25 cellular contexts compared by ENCODE assay signal in genomic region chr5:24643880-24644279, GRCh38. TPM values are rescaled to one million over a fixed set of nuclear protein-coding genes. Genes with fewer than 3 reads are reported as not detected.
DNase-seq lines count a peak whose midpoint lies in the region; ATAC-seq, FAIRE-seq and TF ChIP-seq lines count a peak whose summit lies in the region.
"Had no signal": no experiment of that assay in that cellular context is flagged by ENCODE, and none has a peak within 500 bp of the region (broad histone marks: within the 10 kb centered on the region; RNA-seq: fewer than 3 reads in every experiment).

No MANE protein-coding gene starts in this region.

- H3K36me3 Mint-ChIP-seq in mesothelial cell of epicardium (no peaks in the 10 kb centered on the region), type B pancreatic cell (no peaks in the 10 kb centered on the region)
- H3K36me3 Mint-ChIP-seq: activated CD8-positive, alpha-beta memory T cell treated with anti-CD3 and anti-CD28 coated beads, Interleukin-2, amount 10 ng/mL, durations not matched to agents 7 days and 5 days; activated naive CD8-positive, alpha-beta T cell treated with anti-CD3 and anti-CD28 coated beads for 36 hours; IgD-negative memory B cell; natural killer cell had no signal

- in situ Hi-C loops in ACHN (cut with HindIII; ENCODE audit: low pct_ligation_motif_present, low pct_unique_long_range_greater_than_20kb, low sequenced_read_pairs), result no loop called here

- intact Hi-C loops in Right ventricle myocardium inferior (cut with DNase I), result no loop called here
- intact Hi-C loops in uterus (cut with DNase I; ENCODE audit: low total_unique reads), result no loop called here

- no peak for TF ChIP-seq POLR2A in uterus (IDR thresholded peaks at IDR 0.05)

- H3K9me3 ChIP-seq in uterus, result no peaks in the 10 kb centered on the region
- H3K9me3 ChIP-seq: prostate gland, vagina had no signal

- peak overlapping the region; percentile 92 for H3K4me3 Mint-ChIP-seq in mesothelial cell of epicardium
- peak overlapping the region; percentile 79 for H3K4me3 Mint-ChIP-seq in type B pancreatic cell
- H3K4me3 Mint-ChIP-seq: activated CD4-positive, alpha-beta T cell treated with anti-CD3 and anti-CD28 coated beads, Interleukin-2, amount 10 ng/mL, durations not matched to agents 24 days and 14 days; activated CD8-positive, alpha-beta memory T cell treated with anti-CD3 and anti-CD28 coated beads, Interleukin-2, amount 10 ng/mL, durations not matched to agents 7 days and 5 days; activated naive CD8-positive, alpha-beta T cell treated with anti-CD3 and anti-CD28 coated beads for 36 hours; activated T-helper 17 cell treated with anti-CD3 and anti-CD28 coated beads, Interleukin-2, amount 50 U/mL, for 72 hours; effector memory CD8-positive, alpha-beta T cell; IgD-negative memory B cell; natural killer cell had no signal

- H3K27me3 Mint-ChIP-seq in mesothelial cell of epicardium (ENCODE audit: low read depth) (no peaks in the 10 kb centered on the region), type B pancreatic cell (no peaks in the 10 kb centered on the region)
- H3K27me3 Mint-ChIP-seq: activated CD4-positive, alpha-beta T cell treated with anti-CD3 and anti-CD28 coated beads, Interleukin-2, amount 10 ng/mL, durations not matched to agents 24 days and 14 days; activated CD8-positive, alpha-beta memory T cell treated with anti-CD3 and anti-CD28 coated beads, Interleukin-2, amount 10 ng/mL, durations not matched to agents 7 days and 5 days; activated T-helper 17 cell treated with anti-CD3 and anti-CD28 coated beads, Interleukin-2, amount 50 U/mL, for 72 hours; effector memory CD8-positive, alpha-beta T cell; IgD-negative memory B cell had no signal

- peak overlapping the region; percentile 62 for H3K27ac ChIP-seq in cingulate gyrus (ENCODE audit: low read depth, low read length)
- H3K27ac ChIP-seq in uterus, result no peak overlapping the region
- H3K27ac ChIP-seq: prostate gland, vagina had no signal

- no peaks in the 10 kb centered on the region for H3K4me1 ChIP-seq in uterus
- H3K4me1 ChIP-seq: prostate gland, vagina had no signal

- H3K27ac Mint-ChIP-seq in mesothelial cell of epicardium (peak overlapping the region; percentile 85), type B pancreatic cell (no peak overlapping the region)
- H3K27ac Mint-ChIP-seq: activated CD4-positive, alpha-beta T cell treated with anti-CD3 and anti-CD28 coated beads, Interleukin-2, amount 10 ng/mL, durations not matched to agents 24 days and 14 days; activated CD8-positive, alpha-beta memory T cell treated with anti-CD3 and anti-CD28 coated beads, Interleukin-2, amount 10 ng/mL, durations not matched to agents 7 days and 5 days; activated naive CD8-positive, alpha-beta T cell treated with anti-CD3 and anti-CD28 coated beads for 36 hours; activated T-helper 17 cell treated with anti-CD3 and anti-CD28 coated beads, Interleukin-2, amount 50 U/mL, for 72 hours; effector memory CD8-positive, alpha-beta T cell; IgD-negative memory B cell; natural killer cell had no signal

- FAIRE-seq in HTR-8/SVneo (lab: Jason Lieb, UNC), result peak; percentile 67
- FAIRE-seq: colon had no signal

- no peak overlapping the region for H3K4me3 ChIP-seq in uterus
- H3K4me3 ChIP-seq: vagina had no signal

- TF ChIP-seq CTCF in mesothelial cell of epicardium (IDR thresholded peaks at IDR 0.05; ENCODE audit: unreplicated experiment) (no peak), type B pancreatic cell (conservative IDR thresholded peaks at IDR 0.05) (no peak), uterus (IDR thresholded peaks at IDR 0.05) (no peak)

- H3K27me3 ChIP-seq in uterus, result no peaks in the 10 kb centered on the region
- H3K27me3 ChIP-seq: vagina had no signal

- DNase-seq in HTR-8/SVneo (ENCODE audit: insufficient read length, low spot score) (no peak), mesothelial cell of epicardium (ENCODE audit: low spot score in 2 of 2, unreplicated experiment in 2 of 2) (no peak), type B pancreatic cell (ENCODE audit: extremely low spot score, unreplicated experiment) (no peak), Right ventricle myocardium inferior (ENCODE audit: missing footprints) (no peak), uterus (no peak), ACHN (no peak)
- DNase-seq: activated CD4-positive, alpha-beta T cell treated with anti-CD3 and anti-CD28 coated beads, Interleukin-2, amount 10 ng/mL, durations not matched to agents 24 days and 14 days; activated CD8-positive, alpha-beta memory T cell treated with anti-CD3 and anti-CD28 coated beads, Interleukin-2, amount 10 ng/mL, durations not matched to agents 7 days and 5 days; activated naive CD8-positive, alpha-beta T cell treated with anti-CD3 and anti-CD28 coated beads for 36 hours; AML-193; DMS79; effector memory CD8-positive, alpha-beta T cell; left colon; midbrain; MM.1S; natural killer cell; NCI-H1417 treated with DMSO at 0.1 percent for 48 hours; NCI-H510A treated with DMSO at 0.1 percent for 48 hours; T-helper 2 cell had no signal

- no peaks in the 10 kb centered on the region for H3K36me3 ChIP-seq in uterus
- H3K36me3 ChIP-seq: prostate gland, vagina had no signal

- H3K4me1 Mint-ChIP-seq in mesothelial cell of epicardium (peaks cover 55% of the 10 kb centered on the region), type B pancreatic cell (ENCODE audit: unreplicated experiment) (peaks cover 36% of the 10 kb centered on the region)
- H3K4me1 Mint-ChIP-seq: activated CD4-positive, alpha-beta T cell treated with anti-CD3 and anti-CD28 coated beads, Interleukin-2, amount 10 ng/mL, durations not matched to agents 24 days and 14 days; activated CD8-positive, alpha-beta memory T cell treated with anti-CD3 and anti-CD28 coated beads, Interleukin-2, amount 10 ng/mL, durations not matched to agents 7 days and 5 days; activated naive CD8-positive, alpha-beta T cell treated with anti-CD3 and anti-CD28 coated beads for 36 hours; activated T-helper 17 cell treated with anti-CD3 and anti-CD28 coated beads, Interleukin-2, amount 50 U/mL, for 72 hours; IgD-negative memory B cell; natural killer cell had no signal

- no peak for ATAC-seq in Right ventricle myocardium inferior
- ATAC-seq: activated CD8-positive, alpha-beta memory T cell treated with anti-CD3 and anti-CD28 coated beads, Interleukin-2, amount 10 ng/mL, durations not matched to agents 7 days and 5 days; activated T-helper 17 cell treated with anti-CD3 and anti-CD28 coated beads, Interleukin-2, amount 50 U/mL, for 72 hours; effector memory CD8-positive, alpha-beta T cell; left colon; natural killer cell had no signal

- H3K9me3 Mint-ChIP-seq in mesothelial cell of epicardium (no peaks in the 10 kb centered on the region), type B pancreatic cell (no peaks in the 10 kb centered on the region)
- H3K9me3 Mint-ChIP-seq: activated CD4-positive, alpha-beta T cell treated with anti-CD3 and anti-CD28 coated beads, Interleukin-2, amount 10 ng/mL, durations not matched to agents 24 days and 14 days; activated naive CD8-positive, alpha-beta T cell treated with anti-CD3 and anti-CD28 coated beads for 36 hours; IgD-negative memory B cell had no signal

RNA-seq across cellular contexts. Expression of gene CDH10, which starts 0.9 kb away (rescaled TPM):
- total RNA-seq in mesothelial cell of epicardium (24.3 to 26.0 TPM (median 25.4 TPM) in 3 replicates), type B pancreatic cell (ENCODE audit: low replicate concordance) (5.5 and 14.2 TPM in 2 replicates), Right ventricle myocardium inferior (0.11 TPM), uterus (10 to 100 TPM in 1 of 4 donors, not detected in 3; 12.0 TPM)
- total RNA-seq: activated CD4-positive, alpha-beta T cell treated with anti-CD3 and anti-CD28 coated beads, Interleukin-2, amount 10 ng/mL, durations not matched to agents 24 days and 14 days; activated CD8-positive, alpha-beta memory T cell treated with anti-CD3 and anti-CD28 coated beads, Interleukin-2, amount 10 ng/mL, durations not matched to agents 7 days and 5 days; activated naive CD8-positive, alpha-beta T cell treated with anti-CD3 and anti-CD28 coated beads for 36 hours; activated T-helper 17 cell treated with anti-CD3 and anti-CD28 coated beads, Interleukin-2, amount 50 U/mL, for 72 hours; natural killer cell had no signal
